In genomic region chrX:106995678-106996077, GRCh38 we compare ENCODE assay signal across 36 cellular contexts.
"Had no signal": no experiment of that assay in that cellular context is flagged by ENCODE, and none has a peak within 500 bp of the region (broad histone marks: within the 10 kb centered on the region; RNA-seq: fewer than 3 reads in every experiment).

No MANE protein-coding gene starts in this region.

- H3K4me3 ChIP-seq: adrenal gland, cardiac muscle cell had no signal

- H3K4me3 Mint-ChIP-seq: activated B cell treated with CpG ODN at 0.5 μM for 24 hours; activated CD4-positive, alpha-beta memory T cell treated with anti-CD3 and anti-CD28 coated beads, Interleukin-2, amount 10 ng/mL, durations not matched to agents 7 days and 5 days; activated CD4-positive, alpha-beta T cell treated with anti-CD3 and anti-CD28 coated beads, Interleukin-2, amount 10 ng/mL, durations not matched to agents 24 days and 14 days; activated CD8-positive, alpha-beta memory T cell treated with anti-CD3 and anti-CD28 coated beads, Interleukin-2, amount 10 ng/mL, durations not matched to agents 7 days and 5 days; activated CD8-positive, alpha-beta T cell treated with anti-CD3 and anti-CD28 coated beads, Interleukin-2, amount 10 ng/mL, durations not matched to agents 7 days and 5 days; activated naive CD4-positive, alpha-beta T cell treated with anti-CD3 and anti-CD28 coated beads for 36 hours; activated naive CD8-positive, alpha-beta T cell treated with anti-CD3 and anti-CD28 coated beads for 36 hours; activated T-cell treated with anti-CD3 and anti-CD28 coated beads, Interleukin-2, amount 50 U/mL, for 24 hours; central memory CD8-positive, alpha-beta T cell; T-helper 1 cell treated with Interleukin-12 subunit alpha and Interleukin-12 subunit beta and Interleukin-4 antibody, amounts not matched to agents 30 μg/mL and 1 μg/mL, for 36 hours; T-helper 2 cell treated with Interferon-gamma antibody and Interleukin-4, amounts not matched to agents 5 μg/mL and 100 μg/mL, for 36 hours had no signal

- FAIRE-seq: bronchial epithelial cell, TTC549 had no signal

- H3K27ac Mint-ChIP-seq: activated B cell treated with CpG ODN at 0.5 μM for 24 hours; activated CD4-positive, alpha-beta memory T cell treated with anti-CD3 and anti-CD28 coated beads, Interleukin-2, amount 10 ng/mL, durations not matched to agents 7 days and 5 days; activated CD4-positive, alpha-beta T cell treated with anti-CD3 and anti-CD28 coated beads, Interleukin-2, amount 10 ng/mL, durations not matched to agents 24 days and 14 days; activated CD8-positive, alpha-beta memory T cell treated with anti-CD3 and anti-CD28 coated beads, Interleukin-2, amount 10 ng/mL, durations not matched to agents 7 days and 5 days; activated CD8-positive, alpha-beta T cell treated with anti-CD3 and anti-CD28 coated beads, Interleukin-2, amount 10 ng/mL, durations not matched to agents 7 days and 5 days; activated naive CD4-positive, alpha-beta T cell treated with anti-CD3 and anti-CD28 coated beads for 36 hours; activated naive CD4-positive, alpha-beta T cell treated with anti-CD3 and anti-CD28 coated beads, Interleukin-2, amount 50 U/mL, for 72 hours; activated naive CD8-positive, alpha-beta T cell treated with anti-CD3 and anti-CD28 coated beads for 36 hours; activated T-cell treated with anti-CD3 and anti-CD28 coated beads, Interleukin-2, amount 50 U/mL, for 24 hours; activated T-helper 2 cell treated with anti-CD3 and anti-CD28 coated beads, Interferon-gamma antibody, Interleukin-2, Interleukin-4, amounts not matched to agents 10 μg/mL and 5 μg/mL and 100 μg/mL, durations not matched to agents 14 hours and 24 hours and 36 hours; brain; T-helper 1 cell treated with Interleukin-12 subunit alpha and Interleukin-12 subunit beta and Interleukin-4 antibody, amounts not matched to agents 30 μg/mL and 1 μg/mL, for 36 hours; T-helper 2 cell treated with Interferon-gamma antibody and Interleukin-4, amounts not matched to agents 5 μg/mL and 100 μg/mL, for 36 hours had no signal

- H3K4me1 ChIP-seq: adrenal gland had no signal

- H3K9me3 Mint-ChIP-seq: activated B cell treated with CpG ODN at 0.5 μM for 24 hours; activated CD4-positive, alpha-beta memory T cell treated with anti-CD3 and anti-CD28 coated beads, Interleukin-2, amount 10 ng/mL, durations not matched to agents 7 days and 5 days; activated CD4-positive, alpha-beta T cell treated with anti-CD3 and anti-CD28 coated beads, Interleukin-2, amount 10 ng/mL, durations not matched to agents 24 days and 14 days; activated naive CD4-positive, alpha-beta T cell treated with anti-CD3 and anti-CD28 coated beads for 36 hours; activated naive CD4-positive, alpha-beta T cell treated with anti-CD3 and anti-CD28 coated beads, Interleukin-2, amount 50 U/mL, for 72 hours; activated naive CD8-positive, alpha-beta T cell treated with anti-CD3 and anti-CD28 coated beads for 36 hours; activated T-cell treated with anti-CD3 and anti-CD28 coated beads, Interleukin-2, amount 50 U/mL, for 24 hours; activated T-helper 2 cell treated with anti-CD3 and anti-CD28 coated beads, Interferon-gamma antibody, Interleukin-2, Interleukin-4, amounts not matched to agents 10 μg/mL and 5 μg/mL and 100 μg/mL, durations not matched to agents 14 hours and 24 hours and 36 hours; central memory CD8-positive, alpha-beta T cell; T-helper 1 cell treated with Interleukin-12 subunit alpha and Interleukin-12 subunit beta and Interleukin-4 antibody, amounts not matched to agents 30 μg/mL and 1 μg/mL, for 36 hours; T-helper 2 cell treated with Interferon-gamma antibody and Interleukin-4, amounts not matched to agents 5 μg/mL and 100 μg/mL, for 36 hours had no signal

- H3K27me3 Mint-ChIP-seq: activated B cell treated with CpG ODN at 0.5 μM for 24 hours; activated CD4-positive, alpha-beta memory T cell treated with anti-CD3 and anti-CD28 coated beads, Interleukin-2, amount 10 ng/mL, durations not matched to agents 7 days and 5 days; activated CD4-positive, alpha-beta T cell treated with anti-CD3 and anti-CD28 coated beads, Interleukin-2, amount 10 ng/mL, durations not matched to agents 24 days and 14 days; activated CD8-positive, alpha-beta memory T cell treated with anti-CD3 and anti-CD28 coated beads, Interleukin-2, amount 10 ng/mL, durations not matched to agents 7 days and 5 days; activated naive CD8-positive, alpha-beta T cell treated with anti-CD3 and anti-CD28 coated beads for 36 hours; central memory CD8-positive, alpha-beta T cell had no signal

- H3K27me3 ChIP-seq: cardiac muscle cell had no signal

- ATAC-seq: activated CD8-positive, alpha-beta memory T cell treated with anti-CD3 and anti-CD28 coated beads, Interleukin-2, amount 10 ng/mL, durations not matched to agents 7 days and 5 days; activated CD8-positive, alpha-beta T cell treated with anti-CD3 and anti-CD28 coated beads, Interleukin-2, amount 10 ng/mL, durations not matched to agents 7 days and 5 days; activated naive CD4-positive, alpha-beta T cell treated with anti-CD3 and anti-CD28 coated beads, Interleukin-2, amount 50 U/mL, for 72 hours had no signal

- H3K36me3 ChIP-seq: adrenal gland had no signal

- H3K9me3 ChIP-seq: adrenal gland had no signal

- H3K36me3 Mint-ChIP-seq: activated naive CD4-positive, alpha-beta T cell treated with anti-CD3 and anti-CD28 coated beads, Interleukin-2, amount 50 U/mL, for 72 hours had no signal

- DNase-seq: activated B cell treated with CpG ODN at 0.5 μM for 24 hours; activated CD4-positive, alpha-beta memory T cell treated with anti-CD3 and anti-CD28 coated beads, Interleukin-2, amount 10 ng/mL, durations not matched to agents 7 days and 5 days; activated CD4-positive, alpha-beta T cell treated with anti-CD3 and anti-CD28 coated beads for 4 hours; activated CD4-positive, alpha-beta T cell treated with anti-CD3 and anti-CD28 coated beads, Interleukin-2, amount 10 ng/mL, durations not matched to agents 24 days and 14 days; activated CD4-positive, alpha-beta T cell treated with anti-CD3 and anti-CD28 coated beads, Interleukin-2, amount 50 U/mL, for 48 hours; activated CD4-positive, CD25-positive, alpha-beta regulatory T cell treated with anti-CD3 and anti-CD28 coated beads, Interleukin-2, amount 50 U/mL, for 72 hours; activated CD8-positive, alpha-beta memory T cell treated with anti-CD3 and anti-CD28 coated beads for 24 hours; activated CD8-positive, alpha-beta memory T cell treated with anti-CD3 and anti-CD28 coated beads, Interleukin-2, amount 10 ng/mL, durations not matched to agents 7 days and 5 days; activated CD8-positive, alpha-beta memory T cell treated with anti-CD3 and anti-CD28 coated beads, Interleukin-2, amount 50 U/mL, for 48 hours; activated CD8-positive, alpha-beta T cell treated with anti-CD3 and anti-CD28 coated beads, Interleukin-2, amount 10 ng/mL, durations not matched to agents 7 days and 5 days; activated effector memory CD4-positive, alpha-beta T cell treated with Interleukin-2 at 50 U/mL for 16 hours; activated gamma-delta T cell; activated naive CD4-positive, alpha-beta T cell; activated naive CD4-positive, alpha-beta T cell treated with anti-CD3 and anti-CD28 coated beads for 36 hours; activated naive CD4-positive, alpha-beta T cell treated with anti-CD3 and anti-CD28 coated beads, Interleukin-2, amount 50 U/mL, for 16 hours; activated naive CD8-positive, alpha-beta T cell treated with anti-CD3 and anti-CD28 coated beads for 36 hours; activated T-cell treated with anti-CD3 and anti-CD28 coated beads, Interleukin-2, amount 50 U/mL, for 24 hours; activated T-cell treated with anti-CD3 and anti-CD28 coated beads, Interleukin-2, amount 50 U/mL, for 48 hours; amniotic stem cell; aorta; caudate nucleus; cerebellar nuclear complex; T-helper 1 cell; T-helper 2 cell; T-helper 9 cell had no signal

- H3K27ac ChIP-seq: adrenal gland, cardiac muscle cell, VCaP had no signal
